11 cellular contexts compared by ENCODE assay signal in genomic region chr13:113364933-113365371, GRCh38. TPM values are rescaled to one million over a fixed set of nuclear protein-coding genes. Genes with fewer than 3 reads are reported as not detected.
A peak's percentile ranks its signal among the peaks of the same experiment; 100 is the strongest.
DNase-seq lines count a peak whose midpoint lies in the region; ATAC-seq and TF ChIP-seq lines count a peak whose summit lies in the region.
"Had no signal": no experiment of that assay in that cellular context is flagged by ENCODE, and none has a peak within 500 bp of the region (broad histone marks: within the 10 kb centered on the region; RNA-seq: fewer than 3 reads in every experiment).

No MANE protein-coding gene starts in this region.

- H3K4me2 ChIP-seq in BLaER1 (peak overlapping the region; percentile 67), hepatocyte (peak overlapping the region; percentile 89), OCI-LY7 (ENCODE audit: low read length) (no peak overlapping the region), Karpas-422 (ENCODE audit: low read depth, low read length, poor library complexity, severe bottlenecking) (no peak overlapping the region)

- CTCF ChIA-PET in OCI-LY7 (lab: Charles Lee; ENCODE audit: unreplicated experiment), result no interaction called here

- POLR2A ChIA-PET in OCI-LY7 (lab: Charles Lee), result no interaction called here

- BruUV-seq in OCI-LY7 (replicated peaks; lab: Mats Ljungman, UMichigan), result no TSS peak

- ATAC-seq in RWPE2 (ENCODE audit: low read depth) (no peak), sciatic nerve (peak; percentile 70)

- WGBS in hepatocyte (ENCODE audit: low lambda C conversion rate, missing lambda C conversion rate), result 95% methylated on average over 31 of the region's 32 CpGs

- DNase-seq in RWPE2 (ENCODE audit: low spot score), result no peak
- DNase-seq in hepatocyte (ENCODE audit: low spot score), result no peak
- no peak for DNase-seq in sciatic nerve (ENCODE audit: low spot score)
- no peak for DNase-seq in OCI-LY7 (ENCODE audit: low spot score)
- DNase-seq in Karpas-422, result no peak
- no peak for DNase-seq in cerebellar cortex (ENCODE audit: low spot score)
- no peak for DNase-seq in substantia nigra (lab: John Stamatoyannopoulos, UW)
- DNase-seq: activated CD4-positive, CD25-positive, alpha-beta regulatory T cell; DND-41 had no signal

- TF ChIP-seq CTCF in RWPE2 (IDR thresholded peaks at IDR 0.05; ENCODE audit: poor library complexity, severe bottlenecking), result no peak
- TF ChIP-seq CTCF in hepatocyte (IDR thresholded peaks at IDR 0.05; ENCODE audit: poor library complexity), result no peak
- TF ChIP-seq CTCF in OCI-LY7 (conservative IDR thresholded peaks at IDR 0.05; ENCODE audit: low read length), result no peak

- intact Hi-C loops in sciatic nerve (cut with DNase I), result no loop called here
- intact Hi-C loops in OCI-LY7 (cut with micrococcal nuclease; ENCODE audit: unreplicated experiment), result no loop called here

- peaks cover 33% of the 10 kb centered on the region for H3K79me2 ChIP-seq in hepatocyte
- H3K79me2 ChIP-seq in OCI-LY7 (ENCODE audit: insufficient read depth, low read depth, low read length), result no peaks in the 10 kb centered on the region
- no peaks in the 10 kb centered on the region for H3K79me2 ChIP-seq in Karpas-422 (ENCODE audit: low read length)

- H3K4me1 ChIP-seq in BLaER1 (peaks cover 17% of the 10 kb centered on the region; the same call in 1 of the 2 replicates), RWPE2 (ENCODE audit: insufficient read depth, poor library complexity, severe bottlenecking) (no peaks in the 10 kb centered on the region), hepatocyte (ENCODE audit: insufficient read depth) (peaks cover 7% of the 10 kb centered on the region), OCI-LY7 (ENCODE audit: insufficient read depth, low read length, poor library complexity, severe bottlenecking) (no peaks in the 10 kb centered on the region), Karpas-422 (ENCODE audit: low read length) (no peaks in the 10 kb centered on the region)

- H3K9me3 ChIP-seq in BLaER1, result no peaks in the 10 kb centered on the region
- no peaks in the 10 kb centered on the region for H3K9me3 ChIP-seq in RWPE2 (ENCODE audit: severe bottlenecking)
- H3K9me3 ChIP-seq in hepatocyte (ENCODE audit: low read depth), result no peaks in the 10 kb centered on the region
- H3K9me3 ChIP-seq in OCI-LY7 (ENCODE audit: low read length), result no peaks in the 10 kb centered on the region
- no peaks in the 10 kb centered on the region for H3K9me3 ChIP-seq in Karpas-422 (ENCODE audit: low read length)

- peaks cover 42% of the 10 kb centered on the region for H3K27me3 ChIP-seq in BLaER1
- no peaks in the 10 kb centered on the region for H3K27me3 ChIP-seq in RWPE2 (ENCODE audit: insufficient read depth, poor library complexity, severe bottlenecking)
- no peaks in the 10 kb centered on the region for H3K27me3 ChIP-seq in hepatocyte
- no peaks in the 10 kb centered on the region for H3K27me3 ChIP-seq in Karpas-422 (ENCODE audit: low read length)

- H3K9me2 ChIP-seq in hepatocyte (replicated peaks; ENCODE audit: insufficient read depth), result no peaks in the 10 kb centered on the region
- no peaks in the 10 kb centered on the region for H3K9me2 ChIP-seq in OCI-LY7 (ENCODE audit: insufficient read depth, low read length)
- H3K9me2 ChIP-seq in Karpas-422 (replicated peaks; ENCODE audit: insufficient read depth, low read length), result no peaks in the 10 kb centered on the region

- H3K36me3 ChIP-seq in BLaER1 (no peaks in the 10 kb centered on the region), RWPE2 (ENCODE audit: low read depth) (no peaks in the 10 kb centered on the region), hepatocyte (replicated peaks; ENCODE audit: insufficient read depth, low read depth) (peaks cover 2% of the 10 kb centered on the region), OCI-LY7 (ENCODE audit: insufficient read depth, low read length) (no peaks in the 10 kb centered on the region), Karpas-422 (ENCODE audit: insufficient read depth, low read length) (no peaks in the 10 kb centered on the region)

- H3K4me3 ChIP-seq in BLaER1 (peak overlapping the region; percentile 54), RWPE2 (ENCODE audit: severe bottlenecking) (peak overlapping the region; percentile 21), hepatocyte (no peak overlapping the region), OCI-LY7 (ENCODE audit: low read depth, low read length, poor library complexity, severe bottlenecking) (no peak overlapping the region), Karpas-422 (ENCODE audit: low read length) (no peak overlapping the region)

- H3K27ac ChIP-seq in BLaER1, result peak overlapping the region; percentile 18; the same call in 1 of the 2 replicates
- H3K27ac ChIP-seq in RWPE2 (ENCODE audit: poor library complexity, severe bottlenecking), result no peak overlapping the region
- peak overlapping the region; percentile 75 for H3K27ac ChIP-seq in hepatocyte
- no peak overlapping the region for H3K27ac ChIP-seq in OCI-LY7 (ENCODE audit: low read depth, low read length, poor library complexity, severe bottlenecking)
- H3K27ac ChIP-seq in Karpas-422 (ENCODE audit: low read length), result no peak overlapping the region
- H3K27ac ChIP-seq in substantia nigra (ENCODE audit: low read depth, low read length, poor library complexity, severe bottlenecking), result no peak overlapping the region

- 0 out of 2 replicates have a peak overlapping the region, but pooled peaks have one; percentile 15 for H3K9ac ChIP-seq in BLaER1
- no peak overlapping the region for H3K9ac ChIP-seq in Karpas-422 (ENCODE audit: low read length)

- H2AFZ ChIP-seq in hepatocyte, result peak overlapping the region; percentile 90
- no peak overlapping the region for H2AFZ ChIP-seq in OCI-LY7 (ENCODE audit: low read length)
- H2AFZ ChIP-seq in Karpas-422 (ENCODE audit: low read length), result no peak overlapping the region

- no peaks in the 10 kb centered on the region for H4K20me1 ChIP-seq in BLaER1
- H4K20me1 ChIP-seq in hepatocyte (ENCODE audit: insufficient read depth, poor library complexity, severe bottlenecking), result no peaks in the 10 kb centered on the region
- H4K20me1 ChIP-seq in OCI-LY7 (ENCODE audit: insufficient read depth, low read length), result no peaks in the 10 kb centered on the region
- no peaks in the 10 kb centered on the region for H4K20me1 ChIP-seq in Karpas-422 (ENCODE audit: insufficient read depth, low read depth, low read length)

RNA-seq across cellular contexts. Expression of gene GRTP1, which starts 1.0 kb away (rescaled TPM):
- total RNA-seq in hepatocyte (20.3 and 22.7 TPM in 2 replicates), sciatic nerve (6.3 TPM), OCI-LY7 (2022) (0.89 and 1.1 TPM in 2 replicates)
- polyA plus RNA-seq in hepatocyte, result 20.4 and 22.1 TPM in 2 replicates
- 1.0 TPM in 2 replicates for total RNA-seq in OCI-LY7 (2014; rRNA removed; shearing (Covaris generic))
- not detected in 2 replicates for total RNA-seq in Karpas-422 (2014; rRNA removed; shearing (Covaris generic); ENCODE audit: low replicate concordance)
- total RNA-seq: glomerular endothelial cell had no signal

Comparison
In these comparisons a context has a peak if more than half of its experiments do, and no peak if none do; other contexts are left out.
1. H3K27ac ChIP-seq: peak in BLaER1 (single experiment) and hepatocyte (single experiment); none in RWPE2 (single experiment), OCI-LY7 (single experiment), Karpas-422 (single experiment) and substantia nigra (single experiment).
2. H3K4me2 ChIP-seq: peak in BLaER1 (single experiment) and hepatocyte (single experiment); none in OCI-LY7 (single experiment) and Karpas-422 (single experiment).
3. H3K4me3 ChIP-seq: peak in BLaER1 (single experiment) and RWPE2 (single experiment); none in hepatocyte (single experiment), OCI-LY7 (single experiment) and Karpas-422 (single experiment).